ENCODE assay signal across 8 cellular contexts in genomic region chr10:62049815-62050626, GRCh38.
DNase-seq lines count a peak whose midpoint lies in the region; ATAC-seq and TF ChIP-seq lines count a peak whose summit lies in the region.

No MANE protein-coding gene starts in this region.

- intact Hi-C loops in left ventricle myocardium superior (cut with micrococcal nuclease) (loop anchor here (5.0 kb wide), 2 partner anchors 32 to 153 kb away; no protein-coding TSS in a partner anchor), mammary epithelial cell (cut with micrococcal nuclease) (loop anchor here (1.0 to 10.0 kb wide), 3 partner anchors 27 to 335 kb away; no protein-coding TSS in a partner anchor), head of caudate nucleus (cut with DNase I) (loop anchor here (5.0 kb wide), 1 partner anchor 148 kb away; the partner anchor contains the start of gene ARID5B)

- no peaks in the 10 kb centered on the region for H3K27me3 ChIP-seq in cardiac muscle cell
- H3K27me3 ChIP-seq in mammary epithelial cell (ENCODE audit: insufficient read depth, low read length): no peaks in the 10 kb centered on the region
- H3K27me3 ChIP-seq in upper lobe of left lung: no peaks in the 10 kb centered on the region

- peaks cover 54% of the 10 kb centered on the region for H3K4me1 ChIP-seq in cardiac muscle cell (ENCODE audit: low read depth)
- H3K4me1 ChIP-seq in mammary epithelial cell (ENCODE audit: insufficient read depth, low read length): peaks cover 44% of the 10 kb centered on the region
- H3K4me1 ChIP-seq in upper lobe of left lung: peaks cover 36 to 81% (median 50%) of the 10 kb centered on the region in 4 donors

- DNase-seq in cardiac muscle cell (ENCODE audit: low read depth in 1 of 2, low spot score in 1 of 2) (peak in 1 of 2 donors; percentile 47), left ventricle myocardium superior (no peak), mammary epithelial cell (no peak), midbrain (lab: John Stamatoyannopoulos, UW) (peak; percentile 71), upper lobe of left lung (no peak), head of caudate nucleus (no peak), OCI-M1 (lab: John Stamatoyannopoulos, UW) (no peak)
- DNase-seq in stimulated activated CD8-positive, alpha-beta memory T cell treated with anti-CD3 and anti-CD28 coated beads, Interleukin-4, amount 100 ng/mL, for 48 hours: no peak

- BruUV-seq in mammary epithelial cell (replicated peaks; lab: Mats Ljungman, UMichigan): no TSS peak

- H3K4me2 ChIP-seq in mammary epithelial cell (ENCODE audit: insufficient read depth, low read depth, low read length): peak overlapping the region; percentile 82

- no peaks in the 10 kb centered on the region for H3K9me3 ChIP-seq in cardiac muscle cell (ENCODE audit: low read depth)
- H3K9me3 ChIP-seq in mammary epithelial cell (replicated peaks; ENCODE audit: insufficient read depth, low read length): no peaks in the 10 kb centered on the region
- H3K9me3 ChIP-seq in upper lobe of left lung: no peaks in the 10 kb centered on the region

- TF ChIP-seq CTCF in cardiac muscle cell (IDR thresholded peaks at IDR 0.05; ENCODE audit: low read depth, low read length) (no peak), mammary epithelial cell (conservative IDR thresholded peaks at IDR 0.05 in 1 of 2, IDR thresholded peaks at IDR 0.05 in 1 of 2; ENCODE audit: extremely low read depth in 1 of 2, insufficient read depth in 1 of 2, low read depth in 1 of 2, low read length in 2 of 2) (no peak), upper lobe of left lung (IDR thresholded peaks at IDR 0.05) (no peak)

- CTCF ChIA-PET in mammary epithelial cell (lab: Charles Lee; ENCODE audit: low non-redundant PET): no interaction called here

- dilution Hi-C loops in mammary epithelial cell (cut with HindIII; ENCODE audit: low sequenced_read_pairs): no loop called here

- peak overlapping the region; percentile 88 for H3K9ac ChIP-seq in mammary epithelial cell (ENCODE audit: insufficient read depth, low read length)

- peak overlapping the region; percentile 46 for H2AFZ ChIP-seq in mammary epithelial cell (ENCODE audit: low read depth, low read length)

- H3K4me3 ChIP-seq in cardiac muscle cell (peak overlapping the region; percentile 11), mammary epithelial cell (replicated peaks in 1 of 3; ENCODE audit: insufficient read depth in 1 of 3, low read depth in 2 of 3, low read length in 3 of 3) (peak overlapping the region; percentile 46 to 53 (median 47)), upper lobe of left lung (peak overlapping the region; percentile 37 to 51 (median 47))

- TF ChIP-seq POLR2A in upper lobe of left lung (IDR thresholded peaks at IDR 0.05): no peak

- no peak for TF ChIP-seq EP300 in upper lobe of left lung (IDR thresholded peaks at IDR 0.05)

- ATAC-seq in left ventricle myocardium superior: no peak
- ATAC-seq in upper lobe of left lung (ENCODE audit: low FRiP score in 2 of 2): no peak

- in situ Hi-C loops in mammary epithelial cell (cut with MboI; ENCODE audit: low sequenced_read_pairs in 2 of 2): loop anchor here (5.0 to 25.0 kb wide), 2 partner anchors 192 to 337 kb away; no protein-coding TSS in a partner anchor

- H3K36me3 ChIP-seq in cardiac muscle cell (no peaks in the 10 kb centered on the region), mammary epithelial cell (ENCODE audit: insufficient read depth, low read length) (peaks cover 3% of the 10 kb centered on the region), upper lobe of left lung (peaks cover 0 to 20% (median 2%) of the 10 kb centered on the region in 4 donors)

- peak overlapping the region; percentile 42 for H3K27ac ChIP-seq in cardiac muscle cell
- H3K27ac ChIP-seq in mammary epithelial cell (ENCODE audit: insufficient read depth, low read depth, low read length): peak overlapping the region; percentile 94
- H3K27ac ChIP-seq in upper lobe of left lung: peak overlapping the region; percentile 84 to 93 (median 88)

- no peaks in the 10 kb centered on the region for H4K20me1 ChIP-seq in mammary epithelial cell (ENCODE audit: insufficient read depth, low read length)

- 5% methylated on average over 3 of the region's 3 CpGs for WGBS in mammary epithelial cell (ENCODE audit: low coverage, missing lambda C conversion rate)
- 59 to 67% methylated on average over 3 of the region's 3 CpGs for WGBS in upper lobe of left lung, 2 donors

- peaks cover 7% of the 10 kb centered on the region for H3K79me2 ChIP-seq in mammary epithelial cell (ENCODE audit: insufficient read depth, low read length)

Comparison
In these comparisons a context has a peak if more than half of its experiments do, and no peak if none do; other contexts are left out.
1. H3K27ac ChIP-seq: peak in every context shown above with its lines; median percentile 94 in mammary epithelial cell; 88 in upper lobe of left lung; 42 in cardiac muscle cell.